ENCODE assay signal across 1 cellular context in genomic region chr6:163443985-163444553, GRCh38.
TF ChIP-seq lines count a peak whose summit lies in the region.

No MANE protein-coding gene starts in this region.

TF ChIP-seq in SK-N-SH, 30 proteins besides CTCF, POLR2A, EP300 and RAD21 (continued from another document):
- no peak for TF ChIP-seq POLR2AphosphoS5 (IDR thresholded peaks at IDR 0.05; ENCODE audit: low read depth, low read length)
